ENCODE assay signal across 7 cellular contexts in genomic region chr13:30525212-30525611, GRCh38. TPM values are rescaled to one million over a fixed set of nuclear protein-coding genes. Genes with fewer than 3 reads are reported as not detected.
A peak's percentile ranks its signal among the peaks of the same experiment; 100 is the strongest.
DNase-seq lines count a peak whose midpoint lies in the region; ATAC-seq and TF ChIP-seq lines count a peak whose summit lies in the region.
"Not testable (repeated sequence)": the region's sequence is repeated elsewhere in the genome, so short reads cannot be mapped to it uniquely, and the experiment has no call there.

No MANE protein-coding gene starts in this region.

- H3K27ac Mint-ChIP-seq in CD8-positive, alpha-beta T cell; T-cell; activated CD8-positive, alpha-beta T cell treated with anti-CD3 and anti-CD28 coated beads, Interleukin-2, amount 10 ng/mL, durations not matched to agents 7 days and 5 days; activated naive CD8-positive, alpha-beta T cell treated with anti-CD3 and anti-CD28 coated beads, Interleukin-2, amount 10 ng/mL, durations not matched to agents 7 days and 5 days: not testable (repeated sequence)
- peak overlapping the region; percentile 93 for H3K27ac Mint-ChIP-seq in glutamatergic neuron (ENCODE audit: unreplicated experiment)
- peak overlapping the region in 4 of 10 donors; percentile 0 to 80 (median 60) for H3K27ac Mint-ChIP-seq in naive thymus-derived CD8-positive, alpha-beta T cell

- H3K4me1 ChIP-seq in CD8-positive, alpha-beta T cell (ENCODE audit: insufficient read depth, low read length) = peaks cover 12% of the 10 kb centered on the region

- H3K9me3 Mint-ChIP-seq in CD8-positive, alpha-beta T cell; T-cell; activated CD8-positive, alpha-beta T cell treated with anti-CD3 and anti-CD28 coated beads, Interleukin-2, amount 10 ng/mL, durations not matched to agents 7 days and 5 days (ENCODE audit: insufficient read depth); activated naive CD8-positive, alpha-beta T cell treated with anti-CD3 and anti-CD28 coated beads, Interleukin-2, amount 10 ng/mL, durations not matched to agents 7 days and 5 days; glutamatergic neuron (ENCODE audit: unreplicated experiment); naive thymus-derived CD8-positive, alpha-beta T cell: not testable (repeated sequence)

- H3K27me3 ChIP-seq in CD8-positive, alpha-beta T cell (ENCODE audit: insufficient read depth, low read length) = not testable (repeated sequence)

- not testable (repeated sequence) for H3K9me3 ChIP-seq in CD8-positive, alpha-beta T cell (ENCODE audit: low read length)

- not testable (repeated sequence) for H3K27ac ChIP-seq in CD8-positive, alpha-beta T cell (ENCODE audit: low read depth, low read length)

- peaks cover 11% of the 10 kb centered on the region for H3K4me1 Mint-ChIP-seq in CD8-positive, alpha-beta T cell (ENCODE audit: low read depth)
- H3K4me1 Mint-ChIP-seq in T-cell (peaks cover 10 to 14% (median 12%) of the 10 kb centered on the region in 3 donors), glutamatergic neuron (ENCODE audit: low read depth, unreplicated experiment) (peaks cover 45% of the 10 kb centered on the region)
- H3K4me1 Mint-ChIP-seq in activated CD8-positive, alpha-beta T cell treated with anti-CD3 and anti-CD28 coated beads, Interleukin-2, amount 10 ng/mL, durations not matched to agents 7 days and 5 days (ENCODE audit: low read depth); activated naive CD8-positive, alpha-beta T cell treated with anti-CD3 and anti-CD28 coated beads, Interleukin-2, amount 10 ng/mL, durations not matched to agents 7 days and 5 days: not testable (repeated sequence)
- peaks cover 7 to 11% (median 10%) of the 10 kb centered on the region in 4 donors for H3K4me1 Mint-ChIP-seq in naive thymus-derived CD8-positive, alpha-beta T cell

- H3K36me3 Mint-ChIP-seq in CD8-positive, alpha-beta T cell; T-cell; activated CD8-positive, alpha-beta T cell treated with anti-CD3 and anti-CD28 coated beads, Interleukin-2, amount 10 ng/mL, durations not matched to agents 7 days and 5 days (ENCODE audit: low read depth); activated naive CD8-positive, alpha-beta T cell treated with anti-CD3 and anti-CD28 coated beads, Interleukin-2, amount 10 ng/mL, durations not matched to agents 7 days and 5 days; glutamatergic neuron (ENCODE audit: unreplicated experiment); naive thymus-derived CD8-positive, alpha-beta T cell: not testable (repeated sequence)

- not testable (repeated sequence) for TF ChIP-seq CTCF in CD8-positive, alpha-beta T cell (IDR thresholded peaks at IDR 0.05); glutamatergic neuron (IDR thresholded peaks at IDR 0.05; ENCODE audit: partially characterized antibody, unreplicated experiment)

- H3K4me3 ChIP-seq in CD8-positive, alpha-beta T cell (ENCODE audit: low read depth, low read length); Jurkat, Clone E6-1 (ENCODE audit: low read length): not testable (repeated sequence)

- peak in 1 of 7 experiments; percentile 9 for DNase-seq in CD8-positive, alpha-beta T cell
- peak; percentile 67 for DNase-seq in Jurkat, Clone E6-1 (ENCODE audit: low read depth, low spot score)
- DNase-seq in T-cell = peak in 22 of 34 experiments; percentile 2 to 57 (median 17)
- peak; percentile 34 for DNase-seq in activated CD8-positive, alpha-beta T cell treated with anti-CD3 and anti-CD28 coated beads, Interleukin-2, amount 10 ng/mL, durations not matched to agents 7 days and 5 days
- DNase-seq in activated naive CD8-positive, alpha-beta T cell treated with anti-CD3 and anti-CD28 coated beads, Interleukin-2, amount 10 ng/mL, durations not matched to agents 7 days and 5 days; glutamatergic neuron: not testable (repeated sequence)
- DNase-seq in naive thymus-derived CD8-positive, alpha-beta T cell = peak in 7 of 10 donors; percentile 7 to 74 (median 52)

- POLR2A ChIA-PET in CD8-positive, alpha-beta T cell (lab: Charles Lee); T-cell (lab: Charles Lee); activated CD8-positive, alpha-beta T cell treated with anti-CD3 and anti-CD28 coated beads, Interleukin-2, amount 10 ng/mL, durations not matched to agents 7 days and 5 days (lab: Charles Lee); activated naive CD8-positive, alpha-beta T cell treated with anti-CD3 and anti-CD28 coated beads, Interleukin-2, amount 10 ng/mL, durations not matched to agents 7 days and 5 days (lab: Charles Lee); naive thymus-derived CD8-positive, alpha-beta T cell (lab: Charles Lee): not testable (repeated sequence)

- not testable (repeated sequence) for H3K4me3 Mint-ChIP-seq in CD8-positive, alpha-beta T cell; T-cell; activated CD8-positive, alpha-beta T cell treated with anti-CD3 and anti-CD28 coated beads, Interleukin-2, amount 10 ng/mL, durations not matched to agents 7 days and 5 days; activated naive CD8-positive, alpha-beta T cell treated with anti-CD3 and anti-CD28 coated beads, Interleukin-2, amount 10 ng/mL, durations not matched to agents 7 days and 5 days
- peak overlapping the region; percentile 72 for H3K4me3 Mint-ChIP-seq in glutamatergic neuron (ENCODE audit: unreplicated experiment)
- peak overlapping the region in 1 of 10 donors; percentile 47 for H3K4me3 Mint-ChIP-seq in naive thymus-derived CD8-positive, alpha-beta T cell

- peak; percentile 86 for ATAC-seq in CD8-positive, alpha-beta T cell
- peak; percentile 71 to 100 (median 79) for ATAC-seq in T-cell (replicated peaks in 1 of 4)
- ATAC-seq in activated CD8-positive, alpha-beta T cell treated with anti-CD3 and anti-CD28 coated beads, Interleukin-2, amount 10 ng/mL, durations not matched to agents 7 days and 5 days = not testable (repeated sequence)
- ATAC-seq in activated naive CD8-positive, alpha-beta T cell treated with anti-CD3 and anti-CD28 coated beads, Interleukin-2, amount 10 ng/mL, durations not matched to agents 7 days and 5 days (ENCODE audit: low read depth) = peak; percentile 72
- peak; percentile 96 to 100 for ATAC-seq in naive thymus-derived CD8-positive, alpha-beta T cell

- H3K27me3 Mint-ChIP-seq in CD8-positive, alpha-beta T cell (ENCODE audit: low read depth); T-cell; activated CD8-positive, alpha-beta T cell treated with anti-CD3 and anti-CD28 coated beads, Interleukin-2, amount 10 ng/mL, durations not matched to agents 7 days and 5 days (ENCODE audit: low read depth); activated naive CD8-positive, alpha-beta T cell treated with anti-CD3 and anti-CD28 coated beads, Interleukin-2, amount 10 ng/mL, durations not matched to agents 7 days and 5 days; glutamatergic neuron (ENCODE audit: unreplicated experiment); naive thymus-derived CD8-positive, alpha-beta T cell: not testable (repeated sequence)

- H3K36me3 ChIP-seq in CD8-positive, alpha-beta T cell (ENCODE audit: insufficient read depth, low read length) = not testable (repeated sequence)

- CTCF ChIA-PET in CD8-positive, alpha-beta T cell (lab: Charles Lee); T-cell (lab: Charles Lee): not testable (repeated sequence)
- CTCF ChIA-PET in activated CD8-positive, alpha-beta T cell treated with anti-CD3 and anti-CD28 coated beads, Interleukin-2, amount 10 ng/mL, durations not matched to agents 7 days and 5 days (lab: Charles Lee) = interaction anchor here (1.2 kb wide), 1 partner anchor 56 kb away, joined by 4 read pairs; no protein-coding TSS in a partner anchor

- intact Hi-C loops in CD8-positive, alpha-beta T cell (cut with DNase I, micrococcal nuclease) = not testable (repeated sequence)

RNA-seq across cellular contexts. Expression of gene HMGB1, which starts 59.5 kb away (rescaled TPM):
- 100 to 1,000 TPM; 445 to 453 TPM for total RNA-seq in CD8-positive, alpha-beta T cell
- 1,538 TPM for polyA plus RNA-seq in Jurkat, Clone E6-1 (2012; ENCODE audit: insufficient read depth, insufficient read length)
- total RNA-seq in T-cell (100 to 1,000 TPM; 290 to 406 (median 300) TPM), glutamatergic neuron (ENCODE audit: unreplicated experiment) (501 TPM)
- 100 to 1,000 TPM; 650 to 662 TPM for total RNA-seq in activated CD8-positive, alpha-beta T cell treated with anti-CD3 and anti-CD28 coated beads, Interleukin-2, amount 10 ng/mL, durations not matched to agents 7 days and 5 days
- total RNA-seq in activated naive CD8-positive, alpha-beta T cell treated with anti-CD3 and anti-CD28 coated beads, Interleukin-2, amount 10 ng/mL, durations not matched to agents 7 days and 5 days = 100 to 1,000 TPM; 483 to 504 TPM
- total RNA-seq in naive thymus-derived CD8-positive, alpha-beta T cell = 100 to 1,000 TPM; 363 to 385 TPM
- 100 to 1,000 TPM; 468 to 703 (median 554) TPM for polyA plus RNA-seq in naive thymus-derived CD8-positive, alpha-beta T cell
